Comparison of ENCODE assay signal across 8 cellular contexts in genomic region chr3:115814778-115815380, GRCh38.
DNase-seq lines count a peak whose midpoint lies in the region; ATAC-seq, FAIRE-seq and TF ChIP-seq lines count a peak whose summit lies in the region.

No MANE protein-coding gene starts in this region.

- no peaks in the 10 kb centered on the region for H3K36me3 Mint-ChIP-seq in mesothelial cell of epicardium

- DNase-seq in GM12864 (ENCODE audit: low read depth): no peak
- DNase-seq in NCI-H82 (lab: John Stamatoyannopoulos, UW): peak; percentile 94
- peak; percentile 89 for DNase-seq in activated CD8-positive, alpha-beta memory T cell treated with anti-CD3 and anti-CD28 coated beads for 24 hours
- peak; percentile 50 to 86 for DNase-seq in mesothelial cell of epicardium (ENCODE audit: low spot score in 2 of 2, unreplicated experiment in 2 of 2)
- DNase-seq in stimulated activated CD8-positive, alpha-beta memory T cell treated with anti-CD3 and anti-CD28 coated beads, Interleukin-4, amount 100 ng/mL, for 4 hours (ENCODE audit: low read depth in 2 of 2, low spot score in 1 of 2): peak; percentile 34 to 69
- no peak for DNase-seq in mesenteric fat pad (ENCODE audit: low spot score)

- no peaks in the 10 kb centered on the region for H3K9me3 Mint-ChIP-seq in mesothelial cell of epicardium

- ATAC-seq in HG02981 (IDR thresholded peaks at IDR 0.05; ENCODE audit: unreplicated experiment): peak; percentile 67

- H3K4me3 Mint-ChIP-seq in mesothelial cell of epicardium: no peak overlapping the region

- no peak overlapping the region for H3K4me3 ChIP-seq in GM12864 (ENCODE audit: low read depth, low read length)

- FAIRE-seq in endometrium (lab: Jason Lieb, UNC): peak; percentile 77

- no peak overlapping the region for H3K27ac Mint-ChIP-seq in mesothelial cell of epicardium

- peak; percentile 89 for TF ChIP-seq CTCF in GM12864 (IDR thresholded peaks at IDR 0.05; ENCODE audit: low read depth, low read length, missing control alignments)
- TF ChIP-seq CTCF in mesothelial cell of epicardium (IDR thresholded peaks at IDR 0.05; ENCODE audit: unreplicated experiment): peak; percentile 94

- no peaks in the 10 kb centered on the region for H3K4me1 Mint-ChIP-seq in mesothelial cell of epicardium

- peaks cover 10% of the 10 kb centered on the region for H3K27me3 Mint-ChIP-seq in mesothelial cell of epicardium (ENCODE audit: low read depth)

Comparison
In these comparisons a context has a peak if more than half of its experiments do, and no peak if none do; other contexts are left out.
1. DNase-seq: peak in NCI-H82 (single experiment), activated CD8-positive, alpha-beta memory T cell treated with anti-CD3 and anti-CD28 coated beads for 24 hours (single experiment), mesothelial cell of epicardium (2 of 2) and stimulated activated CD8-positive, alpha-beta memory T cell treated with anti-CD3 and anti-CD28 coated beads, Interleukin-4, amount 100 ng/mL, for 4 hours (2 of 2); none in GM12864 (single experiment) and mesenteric fat pad (single experiment).